24 cellular contexts compared by ENCODE assay signal in genomic region chr1:221515496-221515895, GRCh38.
"Had no signal": no experiment of that assay in that cellular context is flagged by ENCODE, and none has a peak within 500 bp of the region (broad histone marks: within the 10 kb centered on the region; RNA-seq: fewer than 3 reads in every experiment).

No MANE protein-coding gene starts in this region.

- DNase-seq: colonic mucosa; cortex of kidney; dermis blood vessel endothelial cell; dorsolateral prefrontal cortex; effector CD4-positive, alpha-beta T cell; effector CD8-positive, alpha-beta T cell; effector memory CD4-positive, alpha-beta T cell; effector memory CD8-positive, alpha-beta T cell; endodermal cell; erythroblast; esophagus squamous epithelium; foreskin fibroblast; foreskin keratinocyte; foreskin melanocyte; gastrocnemius medialis; glutamatergic neuron; head of caudate nucleus; heart left ventricle; heart right ventricle had no signal

- H3K9me3 ChIP-seq: colonic mucosa, esophagus muscularis mucosa, esophagus squamous epithelium, gastrocnemius medialis, gastroesophageal sphincter, heart left ventricle, heart right ventricle had no signal

- ATAC-seq: effector memory CD8-positive, alpha-beta T cell; esophagus mucosa; foreskin keratinocyte; gastrocnemius medialis; gastroesophageal sphincter; heart left ventricle; heart right ventricle had no signal

- H3K4me3 ChIP-seq: colonic mucosa, coronary artery, dorsolateral prefrontal cortex, esophagus muscularis mucosa, esophagus squamous epithelium, gastrocnemius medialis, gastroesophageal sphincter, heart left ventricle, heart right ventricle had no signal

- H3K4me1 ChIP-seq: colonic mucosa, esophagus muscularis mucosa, esophagus squamous epithelium, foreskin keratinocyte, gastrocnemius medialis, gastroesophageal sphincter, heart left ventricle, heart right ventricle had no signal

- H3K27me3 ChIP-seq: colonic mucosa, esophagus muscularis mucosa, esophagus squamous epithelium, foreskin keratinocyte, gastrocnemius medialis, gastroesophageal sphincter, heart left ventricle had no signal

- H3K36me3 ChIP-seq: colonic mucosa, esophagus muscularis mucosa, esophagus squamous epithelium, gastrocnemius medialis, gastroesophageal sphincter, heart left ventricle, heart right ventricle had no signal

- H3K27ac ChIP-seq: colonic mucosa, coronary artery, dorsolateral prefrontal cortex, epithelial cell of prostate, esophagus muscularis mucosa, esophagus squamous epithelium, foreskin keratinocyte, gastrocnemius medialis, gastroesophageal sphincter, heart left ventricle, heart right ventricle had no signal
